In the genomic region with DNA sequence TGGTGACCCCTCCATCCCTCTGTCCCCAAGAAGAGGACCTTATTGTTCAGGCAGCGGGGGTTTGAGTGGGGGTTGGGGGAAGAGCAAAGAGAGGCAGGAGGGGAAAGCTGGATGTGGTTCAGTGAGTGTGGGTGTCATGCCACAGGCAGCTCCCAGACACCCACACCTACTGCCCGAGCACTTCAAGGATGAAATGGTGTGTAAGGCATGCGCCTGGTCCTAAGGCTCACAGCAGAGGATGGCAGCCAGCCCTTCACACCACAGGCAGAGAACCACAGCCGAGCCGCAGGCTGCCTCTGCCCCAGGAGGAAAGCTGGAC, we compare ENCODE assay signal across 29 cellular contexts. TPM values are rescaled to one million over a fixed set of nuclear protein-coding genes. Genes with fewer than 3 reads are reported as not detected.
DNase-seq lines count a peak whose midpoint lies in the region; ATAC-seq and TF ChIP-seq lines count a peak whose summit lies in the region.
"Had no signal": no experiment of that assay in that cellular context is flagged by ENCODE, and none has a peak within 500 bp of the region (broad histone marks: within the 10 kb centered on the region; RNA-seq: fewer than 3 reads in every experiment).

No MANE protein-coding gene starts in this region.

- no peak overlapping the region for H3K27ac ChIP-seq in HEK293 (ENCODE audit: extremely low read depth, low read depth, low read length)
- H3K27ac ChIP-seq: GM23248, HL-60, KMS-11, RWPE1 had no signal

- DNase-seq in D341Med (ENCODE audit: low spot score) = peak; percentile 33
- DNase-seq in islet precursor cell = peak; percentile 45
- no peak for DNase-seq in NCI-H524 treated with DMSO at 0.1 percent for 48 hours (lab: John Stamatoyannopoulos, UW)
- no peak for DNase-seq in mesenteric fat pad (ENCODE audit: low spot score)
- no peak for DNase-seq in cerebellum (ENCODE audit: low spot score)
- DNase-seq: 8988T; ACHN; BE2C; Calu3; CD8-positive, alpha-beta memory T cell; DMS153; GM23248; NCI-H1048; NCI-H1694 treated with DMSO at 0.1 percent for 48 hours; NCI-H2081 treated with DMSO at 0.1 percent for 48 hours; NCI-H2171; NCI-H345; SHP77 had no signal

- H3K4me1 ChIP-seq in HEK293 (ENCODE audit: control insufficient read depth, insufficient read depth, low read length) = no peaks in the 10 kb centered on the region
- H3K4me1 ChIP-seq: BE2C, HAP-1 had no signal

- no peaks in the 10 kb centered on the region for H3K36me3 ChIP-seq in HEK293 (ENCODE audit: control insufficient read depth in 2 of 2, insufficient read depth in 1 of 2, low read length in 2 of 2)
- H3K36me3 ChIP-seq: BE2C, HAP-1 had no signal

- peak overlapping the region in 4 of 5 experiments; percentile 59 to 90 (median 82) for H3K27ac Mint-ChIP-seq in brain
- H3K27ac Mint-ChIP-seq: CD14-positive monocyte; CD8-positive, alpha-beta memory T cell; IgD-negative memory B cell had no signal

- H3K36me3 Mint-ChIP-seq in brain = no peaks in the 10 kb centered on the region
- H3K36me3 Mint-ChIP-seq: CD14-positive monocyte; CD8-positive, alpha-beta memory T cell; IgD-negative memory B cell had no signal

- H3K4me3 Mint-ChIP-seq in brain = peak overlapping the region in 1 of 5 experiments; percentile 31
- H3K4me3 Mint-ChIP-seq: CD14-positive monocyte; CD8-positive, alpha-beta memory T cell; IgD-negative memory B cell had no signal

- no peak for ATAC-seq in HG02981 (IDR thresholded peaks at IDR 0.05; ENCODE audit: unreplicated experiment)
- ATAC-seq: Panc1 had no signal

- peaks cover 13% of the 10 kb centered on the region for H3K27me3 Mint-ChIP-seq in brain

- H3K9me3 Mint-ChIP-seq in brain = peaks cover 3 to 28% (median 22%) of the 10 kb centered on the region in 5 experiments

- POLR2A ChIA-PET in HEK293 (lab: Yijun Ruan, JAX) = no interaction called here

- CTCF ChIA-PET in HEK293 (lab: Yijun Ruan, JAX) = interaction anchor here (0.5 to 0.8 kb wide), 2 partner anchors 52 to 75 kb away, joined by 3 to 6 read pairs; no protein-coding TSS in a partner anchor

- TF ChIP-seq CTCF in HEK293 (tag by site-specific recombination; IDR thresholded peaks at IDR 0.05) (no peak), brain (conservative IDR thresholded peaks at IDR 0.05) (no peak)

- H3K9me3 ChIP-seq in HEK293 (ENCODE audit: control insufficient read depth, insufficient read depth, low read depth, low read length) = no peaks in the 10 kb centered on the region
- H3K9me3 ChIP-seq: BE2C, HAP-1 had no signal

- H3K4me1 Mint-ChIP-seq in brain = peaks cover 35% of the 10 kb centered on the region
- H3K4me1 Mint-ChIP-seq: CD14-positive monocyte; CD8-positive, alpha-beta memory T cell; IgD-negative memory B cell had no signal

- H3K4me3 ChIP-seq in HEK293 (ENCODE audit: low read depth, low read length) = no peak overlapping the region
- H3K4me3 ChIP-seq: GM23248, HAP-1 had no signal

TF ChIP-seq in HEK293, 187 proteins besides CTCF, POLR2A, EP300 and RAD21:
- no peak for TF ChIP-seq ZNF391 (tag by site-specific recombination; IDR thresholded peaks at IDR 0.05; ENCODE audit: borderline replicate concordance, low read depth)
- TF ChIP-seq, protein P1, sequence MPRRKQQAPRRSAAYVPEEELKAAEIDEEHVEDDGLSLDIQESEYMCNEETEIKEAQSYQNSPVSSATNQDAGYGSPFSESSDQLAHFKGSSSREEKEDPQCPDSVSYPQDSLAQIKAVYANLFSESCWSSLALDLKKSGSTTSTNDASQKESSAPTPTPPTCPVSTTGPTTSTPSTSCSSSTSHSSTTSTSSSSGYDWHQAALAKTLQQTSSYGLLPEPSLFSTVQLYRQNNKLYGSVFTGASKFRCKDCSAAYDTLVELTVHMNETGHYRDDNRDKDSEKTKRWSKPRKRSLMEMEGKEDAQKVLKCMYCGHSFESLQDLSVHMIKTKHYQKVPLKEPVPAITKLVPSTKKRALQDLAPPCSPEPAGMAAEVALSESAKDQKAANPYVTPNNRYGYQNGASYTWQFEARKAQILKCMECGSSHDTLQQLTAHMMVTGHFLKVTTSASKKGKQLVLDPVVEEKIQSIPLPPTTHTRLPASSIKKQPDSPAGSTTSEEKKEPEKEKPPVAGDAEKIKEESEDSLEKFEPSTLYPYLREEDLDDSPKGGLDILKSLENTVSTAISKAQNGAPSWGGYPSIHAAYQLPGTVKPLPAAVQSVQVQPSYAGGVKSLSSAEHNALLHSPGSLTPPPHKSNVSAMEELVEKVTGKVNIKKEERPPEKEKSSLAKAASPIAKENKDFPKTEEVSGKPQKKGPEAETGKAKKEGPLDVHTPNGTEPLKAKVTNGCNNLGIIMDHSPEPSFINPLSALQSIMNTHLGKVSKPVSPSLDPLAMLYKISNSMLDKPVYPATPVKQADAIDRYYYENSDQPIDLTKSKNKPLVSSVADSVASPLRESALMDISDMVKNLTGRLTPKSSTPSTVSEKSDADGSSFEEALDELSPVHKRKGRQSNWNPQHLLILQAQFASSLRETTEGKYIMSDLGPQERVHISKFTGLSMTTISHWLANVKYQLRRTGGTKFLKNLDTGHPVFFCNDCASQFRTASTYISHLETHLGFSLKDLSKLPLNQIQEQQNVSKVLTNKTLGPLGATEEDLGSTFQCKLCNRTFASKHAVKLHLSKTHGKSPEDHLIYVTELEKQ (tag by site-specific recombination; IDR thresholded peaks at IDR 0.05; ENCODE audit: borderline replicate concordance) = no peak
- TF ChIP-seq ZSCAN30 (tag by site-specific recombination; IDR thresholded peaks at IDR 0.05) = no peak
- no peak for TF ChIP-seq ZNF184 (tag by site-specific recombination; IDR thresholded peaks at IDR 0.05)
- no peak for TF ChIP-seq SETDB1 (IDR thresholded peaks at IDR 0.05; ENCODE audit: insufficient read length, low read length)
- no peak for TF ChIP-seq ZFP69B (tag by site-specific recombination; IDR thresholded peaks at IDR 0.05)
- peak; percentile 96 for TF ChIP-seq EGR2 (tag by site-specific recombination; IDR thresholded peaks at IDR 0.05; ENCODE audit: low read depth)
- no peak for TF ChIP-seq ZNF658 (tag by site-specific recombination; IDR thresholded peaks at IDR 0.05)
- TF ChIP-seq MYNN (tag by site-specific recombination; IDR thresholded peaks at IDR 0.05; ENCODE audit: borderline replicate concordance) = no peak
- TF ChIP-seq, protein P2, sequence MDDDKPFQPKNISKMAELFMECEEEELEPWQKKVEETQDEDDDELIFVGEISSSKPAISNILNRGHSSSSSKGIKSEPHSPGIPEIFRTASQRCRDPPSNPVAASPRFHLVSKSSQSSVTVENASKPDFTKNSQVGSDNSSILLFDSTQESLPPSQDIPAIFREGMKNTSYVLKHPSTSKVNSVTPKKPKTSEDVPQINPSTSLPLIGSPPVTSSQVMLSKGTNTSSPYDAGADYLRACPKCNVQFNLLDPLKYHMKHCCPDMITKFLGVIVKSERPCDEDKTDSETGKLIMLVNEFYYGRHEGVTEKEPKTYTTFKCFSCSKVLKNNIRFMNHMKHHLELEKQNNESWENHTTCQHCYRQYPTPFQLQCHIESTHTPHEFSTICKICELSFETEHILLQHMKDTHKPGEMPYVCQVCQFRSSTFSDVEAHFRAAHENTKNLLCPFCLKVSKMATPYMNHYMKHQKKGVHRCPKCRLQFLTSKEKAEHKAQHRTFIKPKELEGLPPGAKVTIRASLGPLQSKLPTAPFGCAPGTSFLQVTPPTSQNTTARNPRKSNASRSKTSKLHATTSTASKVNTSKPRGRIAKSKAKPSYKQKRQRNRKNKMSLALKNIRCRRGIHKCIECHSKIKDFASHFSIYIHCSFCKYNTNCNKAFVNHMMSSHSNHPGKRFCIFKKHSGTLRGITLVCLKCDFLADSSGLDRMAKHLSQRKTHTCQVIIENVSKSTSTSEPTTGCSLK (tag by site-specific recombination; IDR thresholded peaks at IDR 0.05) = no peak
- TF ChIP-seq RBAK (tag by site-specific recombination; IDR thresholded peaks at IDR 0.05) = no peak
- peak; percentile 49 for TF ChIP-seq ZIC2 (tag by site-specific recombination; IDR thresholded peaks at IDR 0.05)
- TF ChIP-seq, protein P3, sequence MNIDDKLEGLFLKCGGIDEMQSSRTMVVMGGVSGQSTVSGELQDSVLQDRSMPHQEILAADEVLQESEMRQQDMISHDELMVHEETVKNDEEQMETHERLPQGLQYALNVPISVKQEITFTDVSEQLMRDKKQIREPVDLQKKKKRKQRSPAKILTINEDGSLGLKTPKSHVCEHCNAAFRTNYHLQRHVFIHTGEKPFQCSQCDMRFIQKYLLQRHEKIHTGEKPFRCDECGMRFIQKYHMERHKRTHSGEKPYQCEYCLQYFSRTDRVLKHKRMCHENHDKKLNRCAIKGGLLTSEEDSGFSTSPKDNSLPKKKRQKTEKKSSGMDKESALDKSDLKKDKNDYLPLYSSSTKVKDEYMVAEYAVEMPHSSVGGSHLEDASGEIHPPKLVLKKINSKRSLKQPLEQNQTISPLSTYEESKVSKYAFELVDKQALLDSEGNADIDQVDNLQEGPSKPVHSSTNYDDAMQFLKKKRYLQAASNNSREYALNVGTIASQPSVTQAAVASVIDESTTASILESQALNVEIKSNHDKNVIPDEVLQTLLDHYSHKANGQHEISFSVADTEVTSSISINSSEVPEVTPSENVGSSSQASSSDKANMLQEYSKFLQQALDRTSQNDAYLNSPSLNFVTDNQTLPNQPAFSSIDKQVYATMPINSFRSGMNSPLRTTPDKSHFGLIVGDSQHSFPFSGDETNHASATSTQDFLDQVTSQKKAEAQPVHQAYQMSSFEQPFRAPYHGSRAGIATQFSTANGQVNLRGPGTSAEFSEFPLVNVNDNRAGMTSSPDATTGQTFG (tag by site-specific recombination; IDR thresholded peaks at IDR 0.05; ENCODE audit: borderline replicate concordance) = no peak
- no peak for TF ChIP-seq ZBTB7A (tag by site-specific recombination; IDR thresholded peaks at IDR 0.05; ENCODE audit: low read depth)
- no peak for TF ChIP-seq ZNF521 (tag by site-specific recombination; IDR thresholded peaks at IDR 0.05)
- TF ChIP-seq ZNF19 (tag by site-specific recombination; IDR thresholded peaks at IDR 0.05; ENCODE audit: low read depth) = no peak
- TF ChIP-seq ZNF394 (tag by site-specific recombination; IDR thresholded peaks at IDR 0.05; ENCODE audit: borderline replicate concordance) = no peak
- TF ChIP-seq ZFHX2 (tag by site-specific recombination; conservative IDR thresholded peaks at IDR 0.05) = peak; percentile 95
- TF ChIP-seq ZNF548 (tag by site-specific recombination; IDR thresholded peaks at IDR 0.05) = no peak
- no peak for TF ChIP-seq ZBTB21 (tag by site-specific recombination; IDR thresholded peaks at IDR 0.05)
- no peak for TF ChIP-seq ZNF2 (tag by site-specific recombination; IDR thresholded peaks at IDR 0.05)

RNA-seq across cellular contexts. Expression of a gene that starts 49.9 kb away (rescaled TPM):
- 8.0 TPM for polyA plus RNA-seq in brain (ENCODE audit: insufficient read depth, low read depth, low replicate concordance)
- total RNA-seq in mesenteric fat pad (1.8 TPM), cerebellum (24.0 TPM)
- total RNA-seq: Calu3; CD8-positive, alpha-beta memory T cell; Daoy had no signal
- polyA plus RNA-seq: CD14-positive monocyte, GM23248, IgD-negative memory B cell had no signal

Comparison
In these comparisons a context has a peak if more than half of its experiments do, and no peak if none do; other contexts are left out.
1. DNase-seq: peak in D341Med (single experiment) and islet precursor cell (single experiment); none in NCI-H524 treated with DMSO at 0.1 percent for 48 hours (single experiment), mesenteric fat pad (single experiment) and cerebellum (single experiment).